In the genomic region with DNA sequence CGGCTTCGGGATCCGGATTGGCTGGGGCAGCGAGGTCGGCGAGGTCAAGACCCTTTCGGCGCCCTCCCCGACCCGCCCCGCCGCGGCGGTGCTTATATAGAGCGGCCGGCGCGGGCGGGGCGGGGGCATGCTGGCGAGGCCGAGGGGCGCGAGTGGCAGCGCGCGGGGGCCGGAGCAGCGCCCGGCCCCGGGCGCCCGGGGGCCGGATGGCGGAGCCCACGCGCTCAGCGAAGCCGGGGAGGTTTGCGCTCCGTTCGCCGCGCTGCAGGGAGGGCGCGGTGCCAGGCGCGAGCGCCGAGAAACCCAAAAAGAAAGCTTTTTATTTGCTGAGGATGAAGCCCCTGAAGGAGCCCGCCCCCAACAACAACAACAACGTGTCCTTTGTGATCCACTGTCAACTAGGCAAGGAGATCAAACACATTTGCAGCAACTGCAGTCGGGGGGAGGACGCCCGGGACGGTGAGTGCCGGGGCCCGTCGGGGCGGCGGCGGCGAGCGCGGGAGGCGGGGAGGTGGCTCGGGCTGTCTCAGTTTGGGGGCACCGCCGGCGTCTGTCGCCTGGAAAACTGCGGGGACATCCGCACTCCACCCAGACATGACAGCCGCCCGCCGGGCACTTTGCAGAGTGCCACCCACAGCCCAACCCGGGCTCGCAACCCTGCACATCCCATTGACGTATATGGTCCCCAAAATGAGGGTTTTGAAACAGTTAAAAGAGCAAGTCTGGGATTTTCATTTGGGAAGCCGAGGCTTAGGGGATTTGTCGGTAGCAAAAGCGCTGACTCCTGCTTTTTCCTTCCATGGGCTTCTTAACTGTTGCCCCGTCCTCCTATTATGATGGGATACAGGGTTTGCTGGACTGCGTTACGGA, we compare ENCODE assay signal across 8 cellular contexts.
DNase-seq lines count a peak whose midpoint lies in the region; ATAC-seq and TF ChIP-seq lines count a peak whose summit lies in the region.

No MANE protein-coding gene starts in this region.

- DNase-seq in ELF-1 (ENCODE audit: low read depth, low spot score) (peak; percentile 23), T-helper 17 cell (no peak), cardiac muscle cell (ENCODE audit: low read depth in 1 of 2, low spot score in 1 of 2) (peak in 1 of 2 donors; percentile 37), psoas muscle (no peak), SK-N-DZ (ENCODE audit: low spot score) (no peak), NCI-H345 (lab: John Stamatoyannopoulos, UW) (no peak), SHP77 (lab: John Stamatoyannopoulos, UW) (no peak), G401 (ENCODE audit: low spot score) (no peak)

- WGBS in psoas muscle, 3 donors: 1% methylated on average over 72 to 85 of the region's 85 CpGs

- ATAC-seq in T-helper 17 cell: no peak
- no peak for ATAC-seq in psoas muscle

- H3K4me3 ChIP-seq in cardiac muscle cell (peak overlapping the region; percentile 73), psoas muscle (peak overlapping the region; percentile 64)

- H3K9me3 ChIP-seq in T-helper 17 cell (ENCODE audit: control insufficient read depth, low read length, poor library complexity, severe bottlenecking) (no peaks in the 10 kb centered on the region), cardiac muscle cell (ENCODE audit: low read depth) (no peaks in the 10 kb centered on the region), psoas muscle (no peaks in the 10 kb centered on the region)

- H3K4me1 Mint-ChIP-seq in T-helper 17 cell: peaks cover 4% of the 10 kb centered on the region

- peaks cover 64% of the 10 kb centered on the region for H3K27me3 ChIP-seq in cardiac muscle cell
- peaks cover 0 to 59% (median 12%) of the 10 kb centered on the region in 3 donors for H3K27me3 ChIP-seq in psoas muscle (ENCODE audit: insufficient read depth in 3 of 3, low read length in 2 of 3)

- peaks cover 78% of the 10 kb centered on the region for H3K27me3 Mint-ChIP-seq in T-helper 17 cell

- no peak overlapping the region for H3K27ac Mint-ChIP-seq in T-helper 17 cell

- intact Hi-C loops in psoas muscle (cut with DNase I): no loop called here

- peak overlapping the region; percentile 85 for H3K4me3 Mint-ChIP-seq in T-helper 17 cell

- TF ChIP-seq CTCF in cardiac muscle cell (IDR thresholded peaks at IDR 0.05; ENCODE audit: low read depth, low read length) (no peak), psoas muscle (IDR thresholded peaks at IDR 0.05) (no peak)

- H3K36me3 ChIP-seq in cardiac muscle cell (no peaks in the 10 kb centered on the region), psoas muscle (ENCODE audit: insufficient read depth in 1 of 2, low read depth in 1 of 2) (no peaks in the 10 kb centered on the region)

- in situ Hi-C loops in G401 (cut with HindIII; ENCODE audit: low sequenced_read_pairs): no loop called here

- peaks cover 18% of the 10 kb centered on the region for H3K4me1 ChIP-seq in cardiac muscle cell (ENCODE audit: low read depth)
- H3K4me1 ChIP-seq in psoas muscle: no peaks in the 10 kb centered on the region

- H3K36me3 Mint-ChIP-seq in T-helper 17 cell (ENCODE audit: low read depth): no peaks in the 10 kb centered on the region

- H3K27ac ChIP-seq in cardiac muscle cell (no peak overlapping the region), psoas muscle (no peak overlapping the region)
